In the genomic region with DNA sequence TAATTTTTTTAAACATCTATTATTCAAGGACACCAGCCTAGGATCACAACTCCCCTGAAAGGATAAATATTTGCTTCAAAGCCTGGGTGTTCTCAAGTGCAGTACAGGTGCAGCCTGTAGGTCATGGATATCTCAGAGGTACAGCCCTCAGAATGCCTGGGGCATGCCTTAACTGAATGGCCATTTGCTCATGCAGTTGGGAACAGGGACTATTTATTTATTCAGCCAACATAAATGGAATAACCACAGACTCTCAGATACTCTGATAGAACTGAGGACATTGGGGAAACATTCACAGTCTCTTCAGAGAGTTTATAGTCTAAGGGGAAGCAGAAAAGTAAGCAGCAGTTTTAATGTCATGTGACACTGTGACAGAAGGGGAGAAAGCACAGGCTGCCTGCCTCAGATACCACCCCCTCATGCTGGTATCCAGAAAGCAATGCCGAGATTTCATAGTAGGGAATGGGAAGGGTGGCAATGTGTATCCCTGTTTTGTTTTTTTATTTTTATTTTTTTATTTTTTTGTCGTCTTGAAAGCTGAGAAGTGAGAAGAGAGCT, we compare ENCODE assay signal across 18 cellular contexts.
"Had no signal": no experiment of that assay in that cellular context is flagged by ENCODE, and none has a peak within 500 bp of the region (broad histone marks: within the 10 kb centered on the region; RNA-seq: fewer than 3 reads in every experiment).

No MANE protein-coding gene starts in this region.

- H3K27me3 ChIP-seq: adrenal gland, left lung, right lobe of liver, upper lobe of right lung had no signal

- H3K36me3 ChIP-seq: adrenal gland, left lung, right lobe of liver, upper lobe of right lung, WERI-Rb-1 had no signal

- H3K9me3 ChIP-seq: adrenal gland, left lung, psoas muscle, right lobe of liver, upper lobe of right lung had no signal

- H3K36me3 Mint-ChIP-seq: stimulated activated effector memory CD8-positive, alpha-beta T cell treated with anti-CD3 and anti-CD28 coated beads, Interleukin-12 subunit alpha, Interleukin-12 subunit beta, amount 100 ng/mL, for 72 hours had no signal

- ATAC-seq: activated T-cell treated with anti-CD3 and anti-CD28 coated beads, Interleukin-2, amount 50 U/mL, for 72 hours; left lung; psoas muscle; right lobe of liver; stimulated activated effector memory CD8-positive, alpha-beta T cell treated with anti-CD3 and anti-CD28 coated beads, Interleukin-12 subunit alpha, Interleukin-12 subunit beta, amount 100 ng/mL, for 72 hours; upper lobe of right lung had no signal

- H3K4me3 ChIP-seq: adrenal gland, left lung, psoas muscle, right lobe of liver, upper lobe of right lung had no signal

- H3K27ac ChIP-seq: adrenal gland, left lung, psoas muscle, right lobe of liver, upper lobe of right lung, WERI-Rb-1 had no signal

- H3K27ac Mint-ChIP-seq: activated T-cell treated with anti-CD3 and anti-CD28 coated beads, Interleukin-2, amount 50 U/mL, for 72 hours; stimulated activated effector memory CD8-positive, alpha-beta T cell treated with anti-CD3 and anti-CD28 coated beads, Interleukin-12 subunit alpha, Interleukin-12 subunit beta, amount 100 ng/mL, for 72 hours had no signal

- H3K4me1 ChIP-seq: left lung, right lobe of liver, upper lobe of right lung had no signal

- H3K4me1 Mint-ChIP-seq: stimulated activated effector memory CD8-positive, alpha-beta T cell treated with anti-CD3 and anti-CD28 coated beads, Interleukin-12 subunit alpha, Interleukin-12 subunit beta, amount 100 ng/mL, for 72 hours had no signal

- DNase-seq: activated CD4-positive, alpha-beta T cell treated with anti-CD3 and anti-CD28 coated beads for 1 hour; activated CD4-positive, alpha-beta T cell treated with anti-CD3 and anti-CD28 coated beads, Interleukin-2, amount 50 U/mL, for 4 hours; activated effector memory CD4-positive, alpha-beta T cell treated with anti-CD3 and anti-CD28 coated beads, Interleukin-2, amount 50 U/mL, for 16 hours; activated naive CD4-positive, alpha-beta T cell treated with anti-CD3 and anti-CD28 coated beads, Interleukin-2, amount 50 U/mL, for 16 hours; activated T-cell treated with anti-CD3 and anti-CD28 coated beads, Interleukin-2, amount 50 U/mL, for 72 hours; effector CD4-positive, alpha-beta T cell; left lung; midbrain; nucleus accumbens; psoas muscle; right lobe of liver; stimulated activated CD4-positive, alpha-beta T cell treated with anti-CD3 and anti-CD28 coated beads, Interleukin-4, amount 100 ng/mL, for 24 hours; T-helper 2 cell; upper lobe of right lung; WERI-Rb-1 had no signal

- H3K4me3 Mint-ChIP-seq: activated T-cell treated with anti-CD3 and anti-CD28 coated beads, Interleukin-2, amount 50 U/mL, for 72 hours; nephron; stimulated activated effector memory CD8-positive, alpha-beta T cell treated with anti-CD3 and anti-CD28 coated beads, Interleukin-12 subunit alpha, Interleukin-12 subunit beta, amount 100 ng/mL, for 72 hours had no signal
